Comparison of ENCODE assay signal across 9 cellular contexts in the genomic region with DNA sequence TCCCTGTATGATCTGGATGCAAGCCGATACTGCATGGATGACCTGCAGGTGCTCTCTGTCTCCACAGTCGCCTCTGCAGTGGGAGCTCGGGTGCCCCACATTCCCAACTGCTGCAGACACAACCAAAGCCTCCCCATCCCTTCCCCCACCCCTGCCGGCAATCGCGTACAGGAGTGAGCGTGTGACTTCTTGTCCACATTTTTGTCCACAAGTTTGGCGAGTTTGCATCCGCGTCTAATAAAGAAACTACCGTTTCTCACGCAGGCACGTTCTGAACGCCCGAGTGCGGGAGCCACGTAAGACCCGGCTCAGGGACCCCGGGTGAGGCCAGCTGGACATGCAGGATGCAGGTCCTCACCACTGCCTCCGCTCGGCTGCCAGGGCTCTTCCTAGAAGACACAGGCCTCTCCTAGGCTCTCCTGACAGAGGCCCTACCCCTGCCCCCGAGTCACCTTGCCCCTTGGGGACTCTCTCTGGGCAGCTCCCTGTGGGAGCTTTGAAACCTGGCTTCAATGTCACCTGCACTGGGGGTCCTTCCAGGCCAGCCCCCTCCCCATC. TPM values are rescaled to one million over a fixed set of nuclear protein-coding genes. Genes with fewer than 3 reads are reported as not detected.
DNase-seq lines count a peak whose midpoint lies in the region; ATAC-seq, FAIRE-seq and TF ChIP-seq lines count a peak whose summit lies in the region.
"Not testable (repeated sequence)": the region's sequence is repeated elsewhere in the genome, so short reads cannot be mapped to it uniquely, and the experiment has no call there.
"Had no signal": no experiment of that assay in that cellular context is flagged by ENCODE, and none has a peak within 500 bp of the region (broad histone marks: within the 10 kb centered on the region; RNA-seq: fewer than 3 reads in every experiment).

No MANE protein-coding gene starts in this region.

- not testable (repeated sequence) for BruUV-seq in Panc1 (replicated peaks; lab: Mats Ljungman, UMichigan)

- peaks cover 26 to 69% (median 44%) of the 10 kb centered on the region in 11 experiments; a peak in 18 of 22 replicates for H4K20me1 ChIP-seq in BLaER1 treated with 17β-estradiol and CSF1 and Interleukin-3, amounts not matched to agents 10 nM and 100 nM
- not testable (repeated sequence) for H4K20me1 ChIP-seq in keratinocyte (ENCODE audit: control insufficient read depth, extremely low read depth, insufficient read depth, low read length)

- peaks cover 28% of the 10 kb centered on the region for H3K79me2 ChIP-seq in keratinocyte (ENCODE audit: control insufficient read depth, insufficient read depth, low read length)

- peaks cover 50 to 58% (median 56%) of the 10 kb centered on the region in 10 experiments for H3K4me1 ChIP-seq in BLaER1 treated with 17β-estradiol and CSF1 and Interleukin-3, amounts not matched to agents 10 nM and 100 nM
- H3K4me1 ChIP-seq in Panc1 (ENCODE audit: control insufficient read depth, insufficient read depth, low read length) (peaks cover 26% of the 10 kb centered on the region), ascending aorta (peaks cover 22 to 49% of the 10 kb centered on the region in 2 donors), keratinocyte (ENCODE audit: control insufficient read depth, extremely low read depth, insufficient read depth, low read length) (peaks cover 31% of the 10 kb centered on the region), psoas muscle (peaks cover 39% of the 10 kb centered on the region), stomach (peaks cover 34 to 70% (median 49%) of the 10 kb centered on the region in 4 donors), vagina (peaks cover 63% of the 10 kb centered on the region)

- peak overlapping the region in 9 of 11 experiments; percentile 18 to 79 (median 34); a peak in 8 of 22 replicates for H3K4me2 ChIP-seq in BLaER1 treated with 17β-estradiol and CSF1 and Interleukin-3, amounts not matched to agents 10 nM and 100 nM
- H3K4me2 ChIP-seq in keratinocyte (ENCODE audit: control insufficient read depth, extremely low read depth, insufficient read depth, low read depth, low read length), result peak overlapping the region; percentile 51

- 37 to 54% (median 37%) methylated on average over 21 to 22 of the region's 22 CpGs for WGBS in psoas muscle, 3 donors
- 71 to 82% (median 75%) methylated on average over 20 to 22 of the region's 22 CpGs for WGBS in stomach, 5 donors

- H3K9ac ChIP-seq in BLaER1 treated with 17β-estradiol and CSF1 and Interleukin-3, amounts not matched to agents 10 nM and 100 nM, result peak overlapping the region in 5 of 11 experiments; percentile 17 to 37 (median 33); a peak in 2 of 22 replicates
- not testable (repeated sequence) for H3K9ac ChIP-seq in keratinocyte (ENCODE audit: control insufficient read depth, extremely low read depth, insufficient read depth, low read length)

- H3K9me1 ChIP-seq in keratinocyte (ENCODE audit: control insufficient read depth, extremely low read depth, insufficient read depth, low read length), result not testable (repeated sequence)

- intact Hi-C loops in Panc1 (cut with micrococcal nuclease; ENCODE audit: unreplicated experiment); ascending aorta (cut with DNase I); psoas muscle (cut with DNase I); stomach (cut with DNase I; ENCODE audit: low total_unique reads); vagina (cut with DNase I): not testable (repeated sequence)

- not testable (repeated sequence) for DNase-seq in Panc1 (ENCODE audit: low read depth, low spot score); ascending aorta (ENCODE audit: low spot score in 2 of 2); keratinocyte (ENCODE audit: low read depth, low spot score); psoas muscle; stomach; vagina (ENCODE audit: extremely low spot score in 2 of 2)

- dilution Hi-C loops in keratinocyte (cut with MboI; ENCODE audit: extremely low pct_ligation_motif_present, low sequenced_read_pairs), result not testable (repeated sequence)

- FAIRE-seq in keratinocyte (lab: Jason Lieb, UNC), result peak; percentile 53

- not testable (repeated sequence) for ATAC-seq in Panc1, psoas muscle
- peak; percentile 4 for ATAC-seq in esophagus mucosa

- not testable (repeated sequence) for H2AFZ ChIP-seq in keratinocyte (ENCODE audit: control insufficient read depth, low read length)

- not testable (repeated sequence) for H3K9me3 ChIP-seq in BLaER1 treated with 17β-estradiol and CSF1 and Interleukin-3, amounts not matched to agents 10 nM and 100 nM (replicated peaks in 1 of 11); Panc1 (ENCODE audit: control insufficient read depth, insufficient read depth, low read depth, low read length); ascending aorta; keratinocyte (ENCODE audit: control insufficient read depth, low read depth, low read length); psoas muscle; stomach; vagina

- in situ Hi-C loops in Panc1 (cut with HindIII; ENCODE audit: low pct_unique_long_range_greater_than_20kb, low sequenced_read_pairs), result not testable (repeated sequence)

- H3K27me3 ChIP-seq in BLaER1 treated with 17β-estradiol and CSF1 and Interleukin-3, amounts not matched to agents 10 nM and 100 nM; Panc1 (ENCODE audit: control insufficient read depth, insufficient read depth, low read length); ascending aorta; keratinocyte (ENCODE audit: control insufficient read depth, extremely low read depth, insufficient read depth, low read length); psoas muscle (ENCODE audit: insufficient read depth in 3 of 3, low read length in 2 of 3); stomach; vagina: not testable (repeated sequence)

- not testable (repeated sequence) for TF ChIP-seq POLR2A in stomach (IDR thresholded peaks at IDR 0.05); vagina (IDR thresholded peaks at IDR 0.05)

- CTCF ChIA-PET in Panc1 (lab: Charles Lee), result not testable (repeated sequence)

- not testable (repeated sequence) for TF ChIP-seq CTCF in Panc1 (IDR thresholded peaks at IDR 0.05); ascending aorta (IDR thresholded peaks at IDR 0.05); keratinocyte (optimal IDR thresholded peaks at IDR 0.05 in 1 of 3, IDR thresholded peaks at IDR 0.05 in 1 of 3, conservative IDR thresholded peaks at IDR 0.05 in 1 of 3; ENCODE audit: extremely low read depth in 1 of 3, insufficient read depth in 2 of 3, low read length in 3 of 3); psoas muscle (IDR thresholded peaks at IDR 0.05); stomach (IDR thresholded peaks at IDR 0.05); vagina (IDR thresholded peaks at IDR 0.05)

- peak overlapping the region in 4 of 11 experiments; percentile 10 to 54 (median 31); a peak in 6 of 22 replicates for H3K27ac ChIP-seq in BLaER1 treated with 17β-estradiol and CSF1 and Interleukin-3, amounts not matched to agents 10 nM and 100 nM
- H3K27ac ChIP-seq in Panc1 (ENCODE audit: low read length), result peak overlapping the region; percentile 82
- H3K27ac ChIP-seq in ascending aorta, result peak overlapping the region; percentile 61 to 64
- peak overlapping the region; percentile 26 for H3K27ac ChIP-seq in keratinocyte (ENCODE audit: control insufficient read depth, insufficient read depth, low read length)
- H3K27ac ChIP-seq in psoas muscle, result peak overlapping the region; percentile 65
- peak overlapping the region in 3 of 5 donors; percentile 37 to 74 (median 51) for H3K27ac ChIP-seq in stomach
- peak overlapping the region; percentile 86 for H3K27ac ChIP-seq in vagina

- not testable (repeated sequence) for TF ChIP-seq EP300 in stomach (IDR thresholded peaks at IDR 0.05)

- H3K4me3 ChIP-seq in BLaER1 treated with 17β-estradiol and CSF1 and Interleukin-3, amounts not matched to agents 10 nM and 100 nM; keratinocyte (ENCODE audit: control insufficient read depth in 2 of 3, extremely low read depth in 1 of 3, insufficient read depth in 2 of 3, low read depth in 1 of 3, low read length in 3 of 3); stomach: not testable (repeated sequence)
- peak overlapping the region; percentile 4 to 32; a peak in 3 of 4 replicates for H3K4me3 ChIP-seq in Panc1 (ENCODE audit: low read depth in 2 of 2, low read length in 2 of 2)
- peak overlapping the region in 1 of 2 donors; percentile 41 for H3K4me3 ChIP-seq in ascending aorta
- peak overlapping the region; percentile 28 for H3K4me3 ChIP-seq in psoas muscle
- peak overlapping the region in 1 of 2 donors; percentile 1 for H3K4me3 ChIP-seq in vagina

- not testable (repeated sequence) for H3K36me3 ChIP-seq in BLaER1 treated with 17β-estradiol and CSF1 and Interleukin-3, amounts not matched to agents 10 nM and 100 nM; Panc1 (ENCODE audit: control insufficient read depth, insufficient read depth, low read length); ascending aorta; keratinocyte (ENCODE audit: control insufficient read depth in 2 of 2, extremely low read depth in 1 of 2, insufficient read depth in 2 of 2, low read length in 2 of 2); psoas muscle (ENCODE audit: insufficient read depth in 1 of 2, low read depth in 1 of 2); stomach; vagina

- POLR2A ChIA-PET in Panc1 (lab: Charles Lee), result not testable (repeated sequence)

RNA-seq across cellular contexts. Expression of a gene that starts 5.7 kb away (rescaled TPM):
- total RNA-seq in Panc1 (2021; ENCODE audit: unreplicated experiment), result 279 TPM
- polyA plus RNA-seq in Panc1 (2012; ENCODE audit: insufficient read length), result 412 TPM
- total RNA-seq in ascending aorta, result 551 TPM
- 34.8 TPM for total RNA-seq in esophagus mucosa
- polyA plus RNA-seq in keratinocyte, result 10.6 to 22.9 TPM (median 16.4 TPM) in 3 replicates
- polyA plus RNA-seq in keratinocyte (2011; ENCODE audit: low read depth), result 11.0 TPM
- 3.8 and 11.5 TPM in 2 replicates for polyA plus RNA-seq in keratinocyte (2011; cell fraction: cytosol; rRNA removed)
- polyA plus RNA-seq in keratinocyte (2011; cell fraction: nucleus; rRNA removed), result 104 and 139 TPM in 2 replicates
- 19.6 and 30.4 TPM in 2 replicates for polyA plus RNA-seq in keratinocyte (2012; ENCODE audit: low replicate concordance)
- polyA minus RNA-seq in keratinocyte, result 39.6 to 62.5 TPM (median 40.9 TPM) in 3 replicates
- 57.4 TPM for polyA minus RNA-seq in keratinocyte (2011; cell fraction: cytosol; rRNA and poly(A)+ RNA removed)
- polyA minus RNA-seq in keratinocyte (2011; cell fraction: nucleus; rRNA and poly(A)+ RNA removed), result 139 and 161 TPM in 2 replicates
- total RNA-seq in psoas muscle, result 100 to 1,000 TPM in 1 of 4 donors, 10 to 100 TPM in 3; 59.1 to 123 (median 86.0) TPM
- 10 to 100 TPM; 33.9 to 93.3 (median 58.4) TPM for polyA plus RNA-seq in psoas muscle
- 100 to 1,000 TPM in 3 of 5 donors, 10 to 100 TPM in 2; 88.5 to 776 (median 459) TPM for total RNA-seq in stomach
- 10 to 100 TPM; 10.4 to 58.9 (median 22.7) TPM for polyA plus RNA-seq in stomach
- total RNA-seq in vagina, result 153 TPM

RNA-seq across cellular contexts. Expression of a gene that starts 18.5 kb away (rescaled TPM):
- total RNA-seq in Panc1 (2021; ENCODE audit: unreplicated experiment) (92.2 TPM), ascending aorta (not detected), esophagus mucosa (6.0 TPM), psoas muscle (1 to 10 TPM in 1 of 4 donors, under 1 TPM in 3; 0.32 to 1.7 (median 0.83) TPM), stomach (100 to 1,000 TPM in 1 of 5 donors, 10 to 100 TPM in 1, not detected in 3; 27.2 to 114 TPM), vagina (1.5 TPM)
- polyA plus RNA-seq in Panc1 (2012; ENCODE audit: insufficient read length), result 136 TPM
- polyA plus RNA-seq in keratinocyte (0.44 to 0.91 TPM (median 0.58 TPM) in 3 replicates), psoas muscle (under 1 TPM; 0.17 to 0.31 (median 0.21) TPM), stomach (10 to 100 TPM; 15.1 to 63.4 (median 20.3) TPM)
- not detected for polyA plus RNA-seq in keratinocyte (2011; ENCODE audit: low read depth)
- polyA plus RNA-seq in keratinocyte (2011; cell fraction: cytosol; rRNA removed), result 0.21 and 0.70 TPM in 2 replicates
- polyA plus RNA-seq in keratinocyte (2011; cell fraction: nucleus; rRNA removed), result 1.0 and 2.2 TPM in 2 replicates
- 0.83 and 1.5 TPM in 2 replicates for polyA plus RNA-seq in keratinocyte (2012; ENCODE audit: low replicate concordance)
- 0.23 to 0.77 TPM in 2 of 3 replicates, not detected in the other for polyA minus RNA-seq in keratinocyte
- polyA minus RNA-seq in keratinocyte (2011; cell fraction: cytosol; rRNA and poly(A)+ RNA removed), result not detected
- 0.74 and 1.2 TPM in 2 replicates for polyA minus RNA-seq in keratinocyte (2011; cell fraction: nucleus; rRNA and poly(A)+ RNA removed)
- total RNA-seq: A172 had no signal

RNA-seq across cellular contexts. Expression of a gene that starts 25.6 kb away (rescaled TPM):
- total RNA-seq in Panc1 (2021; ENCODE audit: unreplicated experiment) (108 TPM), ascending aorta (39.6 TPM), esophagus mucosa (96.6 TPM), psoas muscle (10 to 100 TPM; 15.6 to 47.5 (median 38.9) TPM), stomach (100 to 1,000 TPM in 1 of 5 donors, 10 to 100 TPM in 4; 20.9 to 204 (median 58.9) TPM), vagina (38.8 TPM)
- 116 TPM for polyA plus RNA-seq in Panc1 (2012; ENCODE audit: insufficient read length)
- polyA plus RNA-seq in keratinocyte (38.4 to 52.1 TPM (median 45.9 TPM) in 3 replicates), psoas muscle (10 to 100 TPM; 20.8 to 39.1 (median 27.3) TPM), stomach (10 to 100 TPM; 27.1 to 39.5 (median 37.3) TPM)
- 28.3 TPM for polyA plus RNA-seq in keratinocyte (2011; ENCODE audit: low read depth)
- polyA plus RNA-seq in keratinocyte (2011; cell fraction: cytosol; rRNA removed), result 37.3 and 68.2 TPM in 2 replicates
- polyA plus RNA-seq in keratinocyte (2011; cell fraction: nucleus; rRNA removed), result 51.7 and 65.5 TPM in 2 replicates
- 41.9 and 72.5 TPM in 2 replicates for polyA plus RNA-seq in keratinocyte (2012; ENCODE audit: low replicate concordance)
- 54.2 to 122 TPM (median 60.8 TPM) in 3 replicates for polyA minus RNA-seq in keratinocyte
- polyA minus RNA-seq in keratinocyte (2011; cell fraction: cytosol; rRNA and poly(A)+ RNA removed), result 96.1 TPM
- polyA minus RNA-seq in keratinocyte (2011; cell fraction: nucleus; rRNA and poly(A)+ RNA removed), result 35.2 and 37.6 TPM in 2 replicates
